In genomic region chr16:56812884-56813283, GRCh38 we compare ENCODE assay signal across 17 cellular contexts. TPM values are rescaled to one million over a fixed set of nuclear protein-coding genes. Genes with fewer than 3 reads are reported as not detected.
DNase-seq lines count a peak whose midpoint lies in the region; ATAC-seq and TF ChIP-seq lines count a peak whose summit lies in the region.
"Had no signal": no experiment of that assay in that cellular context is flagged by ENCODE, and none has a peak within 500 bp of the region (broad histone marks: within the 10 kb centered on the region; RNA-seq: fewer than 3 reads in every experiment).

No MANE protein-coding gene starts in this region.

- H3K36me3 ChIP-seq in brain microvascular endothelial cell (replicated peaks) (no peaks in the 10 kb centered on the region), body of pancreas (replicated peaks in 1 of 2; ENCODE audit: insufficient read depth in 1 of 2, low read depth in 2 of 2) (no peaks in the 10 kb centered on the region)

- ATAC-seq in HG03045 (IDR thresholded peaks at IDR 0.05; ENCODE audit: unreplicated experiment) (no peak), body of pancreas (no peak), HG03280 (IDR thresholded peaks at IDR 0.05; ENCODE audit: unreplicated experiment) (no peak)
- ATAC-seq: left lobe of liver, natural killer cell had no signal

- in situ Hi-C loops in brain microvascular endothelial cell (cut with HindIII; ENCODE audit: low pct_ligation_motif_present, low sequenced_read_pairs): no loop called here

- H3K4me1 ChIP-seq in body of pancreas: peaks cover 20% of the 10 kb centered on the region

- H3K4me3 ChIP-seq in brain microvascular endothelial cell (ENCODE audit: low read depth, low read length) (no peak overlapping the region), body of pancreas (no peak overlapping the region)
- H3K4me3 ChIP-seq: hepatocyte had no signal

- H3K27me3 ChIP-seq in brain microvascular endothelial cell (replicated peaks): no peaks in the 10 kb centered on the region
- H3K27me3 ChIP-seq in body of pancreas: no peaks in the 10 kb centered on the region
- H3K27me3 ChIP-seq: hepatocyte had no signal

- TF ChIP-seq CTCF in brain microvascular endothelial cell (IDR thresholded peaks at IDR 0.05; ENCODE audit: low read depth, low read length, missing control alignments) (no peak), body of pancreas (IDR thresholded peaks at IDR 0.05) (no peak)

- intact Hi-C loops in body of pancreas (cut with DNase I): no loop called here

- DNase-seq in Daoy (ENCODE audit: low read depth) (peak; percentile 23), NCI-H226 (peak; percentile 60), brain microvascular endothelial cell (no peak), iris pigment epithelial cell (ENCODE audit: low read depth) (peak; percentile 67), body of pancreas (no peak), amygdala (lab: John Stamatoyannopoulos, UW) (no peak)
- DNase-seq: activated gamma-delta T cell treated with Interleukin-2 at 50 U/mL for 16 hours; natural killer cell; NCI-H2107; stimulated activated CD4-positive, alpha-beta T cell treated with anti-CD3 and anti-CD28 coated beads, Interleukin-1b, Interleukin-23, amount 100 ng/mL, for 48 hours; WERI-Rb-1 had no signal

- no peak for TF ChIP-seq POLR2A in body of pancreas (IDR thresholded peaks at IDR 0.05)

- H3K27ac ChIP-seq in brain microvascular endothelial cell (peak overlapping the region; percentile 23), body of pancreas (no peak overlapping the region)
- H3K27ac ChIP-seq: hepatocyte, WERI-Rb-1 had no signal

- H3K9me3 ChIP-seq in body of pancreas: no peaks in the 10 kb centered on the region

RNA-seq across cellular contexts. Expression of gene SLC12A3, which starts 52.1 kb away (rescaled TPM):
- total RNA-seq in Daoy (2014; rRNA removed; shearing (Covaris generic)): not detected in 2 replicates
- not detected for total RNA-seq in body of pancreas
- total RNA-seq: cardiac septum, hepatocyte, left lobe of liver, natural killer cell, SK-MEL-5 had no signal

Comparison
In these comparisons a context has a peak if more than half of its experiments do, and no peak if none do; other contexts are left out.
1. DNase-seq: peak in Daoy (single experiment), NCI-H226 (single experiment) and iris pigment epithelial cell (single experiment); none in brain microvascular endothelial cell (single experiment), body of pancreas (0 of 4) and amygdala (0 of 56).